1 cellular context compared by ENCODE assay signal in genomic region chr19:34851277-34851804, GRCh38.
TF ChIP-seq lines count a peak whose summit lies in the region.

No MANE protein-coding gene starts in this region.

TF ChIP-seq in GM23338, 12 proteins besides CTCF, POLR2A, EP300 and RAD21 (continued from another document):
- TF ChIP-seq REST (IDR thresholded peaks at IDR 0.05; ENCODE audit: unreplicated experiment) (no peak), NANOG (IDR thresholded peaks at IDR 0.05; ENCODE audit: borderline replicate concordance) (no peak), ZNF114 (CRISPR knock-in tag; IDR thresholded peaks at IDR 0.05) (no peak), EZH2phosphoT487 (IDR thresholded peaks at IDR 0.05; ENCODE audit: unreplicated experiment) (no peak), STAT1 (IDR thresholded peaks at IDR 0.05; ENCODE audit: unreplicated experiment) (no peak), POLR2AphosphoS5 (IDR thresholded peaks at IDR 0.05; ENCODE audit: low read depth) (no peak)
TF ChIP-seq in GM23338: peak in this region for 0.
